ENCODE assay signal across 2 cellular contexts in genomic region chr10:77315511-77316129, GRCh38.
TF ChIP-seq lines count a peak whose summit lies in the region.

No MANE protein-coding gene starts in this region.

TF ChIP-seq in SK-N-SH, 30 proteins besides CTCF, POLR2A, EP300 and RAD21 (continued from another document):
- TF ChIP-seq SMC3 (IDR thresholded peaks at IDR 0.05; ENCODE audit: low read depth, low read length) = no peak
- no peak for TF ChIP-seq POLR2AphosphoS5 (IDR thresholded peaks at IDR 0.05; ENCODE audit: low read depth, low read length)
- no peak for TF ChIP-seq SIN3A (IDR thresholded peaks at IDR 0.05; ENCODE audit: borderline replicate concordance, low read depth, low read length)
- no peak for TF ChIP-seq GATA2 (CRISPR knock-in tag; IDR thresholded peaks at IDR 0.05)
- TF ChIP-seq USF1 (IDR thresholded peaks at IDR 0.05; ENCODE audit: borderline replicate concordance, low read depth) = no peak
- no peak for TF ChIP-seq GABPA (IDR thresholded peaks at IDR 0.05; ENCODE audit: low read depth)
- TF ChIP-seq TCF12 (IDR thresholded peaks at IDR 0.05) = no peak
- TF ChIP-seq TAF1 (IDR thresholded peaks at IDR 0.05; ENCODE audit: borderline replicate concordance, low read depth, low read length) = no peak
- no peak for TF ChIP-seq USF2 (IDR thresholded peaks at IDR 0.05; ENCODE audit: borderline replicate concordance, low read depth, low read length)

TF ChIP-seq in SK-N-SH treated with all-trans-retinoic acid at 6 μM for 48 hours, 23 proteins besides CTCF, POLR2A, EP300 and RAD21 (continued from another document):
- TF ChIP-seq PATZ1 (CRISPR knock-in tag; IDR thresholded peaks at IDR 0.05; ENCODE audit: borderline replicate concordance) = no peak
- TF ChIP-seq CSDC2 (CRISPR knock-in tag; IDR thresholded peaks at IDR 0.05) = no peak
- no peak for TF ChIP-seq TCF4 (CRISPR knock-in tag; IDR thresholded peaks at IDR 0.05; ENCODE audit: borderline replicate concordance)
- TF ChIP-seq ZNF565 (CRISPR knock-in tag; conservative IDR thresholded peaks at IDR 0.05; ENCODE audit: low read depth) = no peak
- TF ChIP-seq CREB5 (CRISPR knock-in tag; IDR thresholded peaks at IDR 0.05; ENCODE audit: low read depth) = no peak
- TF ChIP-seq OSR1 (CRISPR knock-in tag; IDR thresholded peaks at IDR 0.05) = no peak
- no peak for TF ChIP-seq ZNF70 (CRISPR knock-in tag; IDR thresholded peaks at IDR 0.05)
- TF ChIP-seq GLIS3 (CRISPR knock-in tag; IDR thresholded peaks at IDR 0.05) = no peak
- no peak for TF ChIP-seq ZFP3 (CRISPR knock-in tag; IDR thresholded peaks at IDR 0.05)
- no peak for TF ChIP-seq PPARA (CRISPR knock-in tag; IDR thresholded peaks at IDR 0.05; ENCODE audit: borderline replicate concordance)
- TF ChIP-seq SNAI2 (CRISPR knock-in tag; IDR thresholded peaks at IDR 0.05) = no peak
- TF ChIP-seq ZC3H10 (CRISPR knock-in tag; IDR thresholded peaks at IDR 0.05) = no peak
TF ChIP-seq in SK-N-SH treated with all-trans-retinoic acid at 6 μM for 48 hours: peak in this region for 0.
